22 cellular contexts compared by ENCODE assay signal in genomic region chr11:86758171-86758570, GRCh38. TPM values are rescaled to one million over a fixed set of nuclear protein-coding genes. Genes with fewer than 3 reads are reported as not detected.
DNase-seq lines count a peak whose midpoint lies in the region; ATAC-seq and TF ChIP-seq lines count a peak whose summit lies in the region.
"Had no signal": no experiment of that assay in that cellular context is flagged by ENCODE, and none has a peak within 500 bp of the region (broad histone marks: within the 10 kb centered on the region; RNA-seq: fewer than 3 reads in every experiment).

No MANE protein-coding gene starts in this region.

- no peaks in the 10 kb centered on the region for H3K36me3 ChIP-seq in esophagus muscularis mucosa
- H3K36me3 ChIP-seq: BE2C, BLaER1 had no signal

- H3K27me3 ChIP-seq in esophagus muscularis mucosa, result no peaks in the 10 kb centered on the region
- H3K27me3 ChIP-seq: BE2C, BLaER1 had no signal

- TF ChIP-seq EP300 in esophagus muscularis mucosa (IDR thresholded peaks at IDR 0.05), result no peak

- no peak overlapping the region for H3K4me3 ChIP-seq in esophagus muscularis mucosa
- H3K4me3 ChIP-seq: BLaER1, GM12878 had no signal

- no peak for ATAC-seq in GM18502 (IDR thresholded peaks at IDR 0.05; ENCODE audit: poor library complexity, unreplicated experiment)
- ATAC-seq: GM12878 had no signal

- no peak for TF ChIP-seq POLR2A in esophagus muscularis mucosa (IDR thresholded peaks at IDR 0.05; ENCODE audit: low read depth)

- WGBS in esophagus muscularis mucosa, result 100% methylated on average over 1 of the region's 1 CpG

- no peak overlapping the region for H3K27ac ChIP-seq in esophagus muscularis mucosa (replicated peaks in 1 of 4)
- H3K27ac ChIP-seq: BLaER1 had no signal

- H3K4me1 ChIP-seq in esophagus muscularis mucosa, result peaks cover 0 to 12% (median 0%) of the 10 kb centered on the region in 4 donors
- H3K4me1 ChIP-seq: BE2C, BLaER1 had no signal

- DNase-seq in esophagus muscularis mucosa (ENCODE audit: extremely low spot score), result peak; percentile 53
- peak; percentile 80 for DNase-seq in fibroblast of gingiva (ENCODE audit: low read depth)
- no peak for DNase-seq in NCI-H2196 treated with DMSO at 0.1 percent for 48 hours (lab: John Stamatoyannopoulos, UW; ENCODE audit: unreplicated experiment)
- DNase-seq in NCI-H2171 treated with DMSO at 0.1 percent for 48 hours (lab: John Stamatoyannopoulos, UW), result no peak
- DNase-seq: 8988T; ACHN; BE2C; C1 segment of cervical spinal cord; CD4-positive, alpha-beta memory T cell; CD4-positive, CD25-positive, alpha-beta regulatory T cell; CD8-positive, alpha-beta memory T cell; COR-L47; DMS 273 treated with DMSO at 0.1 percent for 48 hours; DMS153; DMS53; DMS79; DND-41; EL; GDM1 had no signal

- H3K9me3 ChIP-seq in esophagus muscularis mucosa, result no peaks in the 10 kb centered on the region
- H3K9me3 ChIP-seq: BE2C, BLaER1 had no signal

- intact Hi-C loops in esophagus muscularis mucosa (cut with DNase I), result no loop called here

- no peak for TF ChIP-seq CTCF in esophagus muscularis mucosa (IDR thresholded peaks at IDR 0.05)

RNA-seq across cellular contexts. Expression of gene PRSS23, which starts 42.2 kb away (rescaled TPM):
- 10 to 100 TPM; 33.4 to 68.8 (median 46.4) TPM for total RNA-seq in esophagus muscularis mucosa
- total RNA-seq: CD4-positive, alpha-beta memory T cell; CD4-positive, CD25-positive, alpha-beta regulatory T cell had no signal

Comparison
In these comparisons a context has a peak if more than half of its experiments do, and no peak if none do; other contexts are left out.
1. DNase-seq: peak in esophagus muscularis mucosa (single experiment) and fibroblast of gingiva (single experiment); none in NCI-H2196 treated with DMSO at 0.1 percent for 48 hours (single experiment) and NCI-H2171 treated with DMSO at 0.1 percent for 48 hours (single experiment).